ENCODE assay signal across 2 cellular contexts in genomic region chr17:56773124-56773523, GRCh38.
A peak's percentile ranks its signal among the peaks of the same experiment; 100 is the strongest.
TF ChIP-seq lines count a peak whose summit lies in the region.

No MANE protein-coding gene starts in this region.

TF ChIP-seq in HepG2, 621 proteins besides CTCF, POLR2A, EP300 and RAD21 (continued from another document):
- TF ChIP-seq SOX13 (IDR thresholded peaks at IDR 0.05) (no peak), SOX13 (CRISPR knock-in tag; conservative IDR thresholded peaks at IDR 0.05 in 1 of 2, IDR thresholded peaks at IDR 0.05 in 1 of 2) (no peak), ISX (CRISPR knock-in tag; conservative IDR thresholded peaks at IDR 0.05) (no peak), MED1 (CRISPR knock-in tag; IDR thresholded peaks at IDR 0.05) (no peak), ZNF562 (CRISPR knock-in tag; IDR thresholded peaks at IDR 0.05; ENCODE audit: borderline replicate concordance) (no peak), TIGD3 (CRISPR knock-in tag; IDR thresholded peaks at IDR 0.05; ENCODE audit: borderline replicate concordance) (no peak), ZNF670 (CRISPR knock-in tag; IDR thresholded peaks at IDR 0.05; ENCODE audit: borderline replicate concordance) (no peak), NCOA1 (CRISPR knock-in tag; IDR thresholded peaks at IDR 0.05) (no peak), DDIT3 (CRISPR knock-in tag; IDR thresholded peaks at IDR 0.05) (no peak), ERF (CRISPR knock-in tag; IDR thresholded peaks at IDR 0.05) (no peak)
- TF ChIP-seq, protein P1, sequence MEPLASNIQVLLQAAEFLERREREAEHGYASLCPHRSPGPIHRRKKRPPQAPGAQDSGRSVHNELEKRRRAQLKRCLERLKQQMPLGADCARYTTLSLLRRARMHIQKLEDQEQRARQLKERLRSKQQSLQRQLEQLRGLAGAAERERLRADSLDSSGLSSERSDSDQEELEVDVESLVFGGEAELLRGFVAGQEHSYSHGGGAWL (CRISPR knock-in tag; IDR thresholded peaks at IDR 0.05): no peak
TF ChIP-seq in HepG2: peak in this region for 0.

TF ChIP-seq in K562, 482 proteins besides CTCF, POLR2A, EP300 and RAD21 (continued from another document):
- no peak for TF ChIP-seq CBX8 (IDR thresholded peaks at IDR 0.05; ENCODE audit: borderline replicate concordance, extremely low read depth, low read depth, low read length, poor library complexity, severe bottlenecking)
- no peak for TF ChIP-seq ETV5 (CRISPR knock-in tag; IDR thresholded peaks at IDR 0.05; ENCODE audit: low read depth)
- TF ChIP-seq TCF7 (IDR thresholded peaks at IDR 0.05; ENCODE audit: borderline replicate concordance): no peak
- no peak for TF ChIP-seq RFX5 (IDR thresholded peaks at IDR 0.05; ENCODE audit: low read depth, low read length)
- TF ChIP-seq RBM25 (IDR thresholded peaks at IDR 0.05; ENCODE audit: low read depth, low read length, severe bottlenecking): peak; percentile 3
- TF ChIP-seq EZH2 (IDR thresholded peaks at IDR 0.05; ENCODE audit: borderline replicate concordance, low read depth, low read length): no peak
- TF ChIP-seq, protein P2, sequence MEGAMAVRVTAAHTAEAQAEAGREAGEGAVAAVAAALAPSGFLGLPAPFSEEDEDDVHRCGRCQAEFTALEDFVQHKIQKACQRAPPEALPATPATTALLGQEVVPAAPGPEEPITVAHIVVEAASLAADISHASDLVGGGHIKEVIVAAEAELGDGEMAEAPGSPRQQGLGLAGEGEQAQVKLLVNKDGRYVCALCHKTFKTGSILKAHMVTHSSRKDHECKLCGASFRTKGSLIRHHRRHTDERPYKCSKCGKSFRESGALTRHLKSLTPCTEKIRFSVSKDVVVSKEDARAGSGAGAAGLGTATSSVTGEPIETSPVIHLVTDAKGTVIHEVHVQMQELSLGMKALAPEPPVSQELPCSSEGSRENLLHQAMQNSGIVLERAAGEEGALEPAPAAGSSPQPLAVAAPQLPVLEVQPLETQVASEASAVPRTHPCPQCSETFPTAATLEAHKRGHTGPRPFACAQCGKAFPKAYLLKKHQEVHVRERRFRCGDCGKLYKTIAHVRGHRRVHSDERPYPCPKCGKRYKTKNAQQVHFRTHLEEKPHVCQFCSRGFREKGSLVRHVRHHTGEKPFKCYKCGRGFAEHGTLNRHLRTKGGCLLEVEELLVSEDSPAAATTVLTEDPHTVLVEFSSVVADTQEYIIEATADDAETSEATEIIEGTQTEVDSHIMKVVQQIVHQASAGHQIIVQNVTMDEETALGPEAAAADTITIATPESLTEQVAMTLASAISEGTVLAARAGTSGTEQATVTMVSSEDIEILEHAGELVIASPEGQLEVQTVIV (CRISPR knock-in tag; IDR thresholded peaks at IDR 0.05; ENCODE audit: borderline replicate concordance): no peak
- TF ChIP-seq, protein P3, sequence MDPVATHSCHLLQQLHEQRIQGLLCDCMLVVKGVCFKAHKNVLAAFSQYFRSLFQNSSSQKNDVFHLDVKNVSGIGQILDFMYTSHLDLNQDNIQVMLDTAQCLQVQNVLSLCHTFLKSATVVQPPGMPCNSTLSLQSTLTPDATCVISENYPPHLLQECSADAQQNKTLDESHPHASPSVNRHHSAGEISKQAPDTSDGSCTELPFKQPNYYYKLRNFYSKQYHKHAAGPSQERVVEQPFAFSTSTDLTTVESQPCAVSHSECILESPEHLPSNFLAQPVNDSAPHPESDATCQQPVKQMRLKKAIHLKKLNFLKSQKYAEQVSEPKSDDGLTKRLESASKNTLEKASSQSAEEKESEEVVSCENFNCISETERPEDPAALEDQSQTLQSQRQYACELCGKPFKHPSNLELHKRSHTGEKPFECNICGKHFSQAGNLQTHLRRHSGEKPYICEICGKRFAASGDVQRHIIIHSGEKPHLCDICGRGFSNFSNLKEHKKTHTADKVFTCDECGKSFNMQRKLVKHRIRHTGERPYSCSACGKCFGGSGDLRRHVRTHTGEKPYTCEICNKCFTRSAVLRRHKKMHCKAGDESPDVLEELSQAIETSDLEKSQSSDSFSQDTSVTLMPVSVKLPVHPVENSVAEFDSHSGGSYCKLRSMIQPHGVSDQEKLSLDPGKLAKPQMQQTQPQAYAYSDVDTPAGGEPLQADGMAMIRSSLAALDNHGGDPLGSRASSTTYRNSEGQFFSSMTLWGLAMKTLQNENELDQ (CRISPR knock-in tag; IDR thresholded peaks at IDR 0.05; ENCODE audit: borderline replicate concordance): no peak
- no peak for TF ChIP-seq HLTF (IDR thresholded peaks at IDR 0.05)
- TF ChIP-seq POLR2G (IDR thresholded peaks at IDR 0.05; ENCODE audit: low read depth, low read length): no peak
- no peak for TF ChIP-seq E2F3 (CRISPR knock-in tag; IDR thresholded peaks at IDR 0.05)
- TF ChIP-seq ZFP36 (IDR thresholded peaks at IDR 0.05; ENCODE audit: low read depth, low read length, partially characterized antibody): peak; percentile 37
- TF ChIP-seq ZNF354B (CRISPR knock-in tag; IDR thresholded peaks at IDR 0.05): no peak
- no peak for TF ChIP-seq SMARCC2 (IDR thresholded peaks at IDR 0.05; ENCODE audit: low read depth)
- no peak for TF ChIP-seq PHF20 (IDR thresholded peaks at IDR 0.05; ENCODE audit: partially characterized antibody)
- peak; percentile 93 for TF ChIP-seq BRD9 (IDR thresholded peaks at IDR 0.05; ENCODE audit: low read depth, partially characterized antibody)
- no peak for TF ChIP-seq SPI1 (IDR thresholded peaks at IDR 0.05; ENCODE audit: borderline replicate concordance, low read depth, low read length)
